1 cellular context compared by ENCODE assay signal in genomic region chr3:188972313-188972712, GRCh38.
TF ChIP-seq lines count a peak whose summit lies in the region.

No MANE protein-coding gene starts in this region.

TF ChIP-seq in HepG2, 621 proteins besides CTCF, POLR2A, EP300 and RAD21 (continued from another document):
- TF ChIP-seq PBX3 (CRISPR knock-in tag; IDR thresholded peaks at IDR 0.05; ENCODE audit: borderline replicate concordance) (no peak), ZBTB42 (CRISPR knock-in tag; IDR thresholded peaks at IDR 0.05) (no peak), NCOA1 (CRISPR knock-in tag; IDR thresholded peaks at IDR 0.05) (no peak), ZNF777 (CRISPR knock-in tag; IDR thresholded peaks at IDR 0.05) (no peak), KLF11 (CRISPR knock-in tag; IDR thresholded peaks at IDR 0.05) (no peak), ZFP91 (CRISPR knock-in tag; IDR thresholded peaks at IDR 0.05; ENCODE audit: borderline replicate concordance) (no peak), UBTF (CRISPR knock-in tag; IDR thresholded peaks at IDR 0.05) (no peak), ELK4 (CRISPR knock-in tag; IDR thresholded peaks at IDR 0.05; ENCODE audit: borderline replicate concordance) (no peak), ZKSCAN5 (CRISPR knock-in tag; IDR thresholded peaks at IDR 0.05) (no peak), ATF6 (CRISPR knock-in tag; conservative IDR thresholded peaks at IDR 0.05) (no peak), ZNF691 (CRISPR knock-in tag; IDR thresholded peaks at IDR 0.05; ENCODE audit: borderline replicate concordance, low read depth) (no peak)
